1 cellular context compared by ENCODE assay signal in the genomic region with DNA sequence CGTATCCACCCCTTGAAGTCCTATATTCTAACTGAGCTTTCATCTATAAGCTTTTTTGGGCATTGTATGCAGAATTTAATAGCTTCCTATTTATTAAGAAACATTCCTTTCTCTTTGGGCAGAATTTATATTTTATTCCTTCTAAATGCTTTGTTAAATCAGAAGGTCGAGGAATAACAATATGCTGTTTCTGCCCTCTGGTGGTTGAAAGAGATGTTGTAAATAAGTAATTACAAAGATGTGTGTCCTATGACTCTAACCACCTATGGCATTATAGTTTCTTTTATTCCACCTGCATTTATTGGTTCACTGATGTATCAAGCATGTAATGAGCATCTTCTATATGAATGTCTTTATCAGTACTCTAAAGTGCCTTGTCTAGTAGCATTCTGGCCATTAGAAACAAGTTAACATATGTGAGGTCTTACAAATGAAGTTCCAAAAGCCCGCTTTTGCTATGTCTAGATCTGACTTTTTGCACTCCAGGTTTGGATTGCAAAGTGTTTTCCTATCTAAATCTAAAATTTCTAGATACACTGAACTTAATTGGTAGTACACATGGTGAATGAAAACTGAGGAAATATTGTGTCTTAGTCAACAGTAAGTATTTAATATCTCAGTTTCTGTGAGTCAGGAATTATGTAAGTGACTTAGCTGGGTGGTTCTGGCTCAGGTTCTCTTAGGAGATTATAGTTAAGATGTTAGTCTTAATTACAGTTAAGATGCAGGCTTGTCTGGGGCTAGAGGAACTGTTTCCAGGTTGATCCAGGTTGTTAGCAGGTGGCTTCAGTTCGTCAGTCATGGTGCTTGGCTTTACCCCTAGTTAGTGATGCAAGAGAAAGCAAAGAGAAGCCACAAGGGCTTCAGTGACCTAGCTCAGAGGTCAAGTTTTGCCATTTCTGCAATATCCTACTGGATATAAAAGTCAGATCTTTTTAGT.
A peak's percentile ranks its signal among the peaks of the same experiment; 100 is the strongest.
TF ChIP-seq lines count a peak whose summit lies in the region.

No MANE protein-coding gene starts in this region.

TF ChIP-seq in K562, 482 proteins besides CTCF, POLR2A, EP300 and RAD21 (continued from another document):
- TF ChIP-seq, protein P1, sequence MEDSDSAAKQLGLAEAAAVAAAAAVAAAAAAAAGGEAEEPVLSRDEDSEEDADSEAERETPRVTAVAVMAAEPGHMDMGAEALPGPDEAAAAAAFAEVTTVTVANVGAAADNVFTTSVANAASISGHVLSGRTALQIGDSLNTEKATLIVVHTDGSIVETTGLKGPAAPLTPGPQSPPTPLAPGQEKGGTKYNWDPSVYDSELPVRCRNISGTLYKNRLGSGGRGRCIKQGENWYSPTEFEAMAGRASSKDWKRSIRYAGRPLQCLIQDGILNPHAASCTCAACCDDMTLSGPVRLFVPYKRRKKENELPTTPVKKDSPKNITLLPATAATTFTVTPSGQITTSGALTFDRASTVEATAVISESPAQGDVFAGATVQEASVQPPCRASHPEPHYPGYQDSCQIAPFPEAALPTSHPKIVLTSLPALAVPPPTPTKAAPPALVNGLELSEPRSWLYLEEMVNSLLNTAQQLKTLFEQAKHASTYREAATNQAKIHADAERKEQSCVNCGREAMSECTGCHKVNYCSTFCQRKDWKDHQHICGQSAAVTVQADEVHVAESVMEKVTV (CRISPR knock-in tag; IDR thresholded peaks at IDR 0.05) = peak; percentile 37; the same call in 1 of the 2 replicates
- TF ChIP-seq CXXC5 (CRISPR knock-in tag; IDR thresholded peaks at IDR 0.05) (peak; percentile 38; the same call in 1 of the 2 replicates), ZNF589 (CRISPR knock-in tag; IDR thresholded peaks at IDR 0.05; ENCODE audit: low read depth) (0 out of 2 replicates have a peak, but pooled peaks have one; percentile 51), SMC3 (conservative IDR thresholded peaks at IDR 0.05; ENCODE audit: insufficient read depth, low read depth, low read length) (peak; percentile 45; the same call in 1 of the 2 replicates), ATF3 (IDR thresholded peaks at IDR 0.05) (peak; percentile 28; the same call in 1 of the 2 replicates), ATF3 (CRISPR knock-in tag; conservative IDR thresholded peaks at IDR 0.05) (no peak)
- TF ChIP-seq, protein P2, sequence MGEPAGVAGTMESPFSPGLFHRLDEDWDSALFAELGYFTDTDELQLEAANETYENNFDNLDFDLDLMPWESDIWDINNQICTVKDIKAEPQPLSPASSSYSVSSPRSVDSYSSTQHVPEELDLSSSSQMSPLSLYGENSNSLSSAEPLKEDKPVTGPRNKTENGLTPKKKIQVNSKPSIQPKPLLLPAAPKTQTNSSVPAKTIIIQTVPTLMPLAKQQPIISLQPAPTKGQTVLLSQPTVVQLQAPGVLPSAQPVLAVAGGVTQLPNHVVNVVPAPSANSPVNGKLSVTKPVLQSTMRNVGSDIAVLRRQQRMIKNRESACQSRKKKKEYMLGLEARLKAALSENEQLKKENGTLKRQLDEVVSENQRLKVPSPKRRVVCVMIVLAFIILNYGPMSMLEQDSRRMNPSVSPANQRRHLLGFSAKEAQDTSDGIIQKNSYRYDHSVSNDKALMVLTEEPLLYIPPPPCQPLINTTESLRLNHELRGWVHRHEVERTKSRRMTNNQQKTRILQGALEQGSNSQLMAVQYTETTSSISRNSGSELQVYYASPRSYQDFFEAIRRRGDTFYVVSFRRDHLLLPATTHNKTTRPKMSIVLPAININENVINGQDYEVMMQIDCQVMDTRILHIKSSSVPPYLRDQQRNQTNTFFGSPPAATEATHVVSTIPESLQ (CRISPR knock-in tag; IDR thresholded peaks at IDR 0.05) = no peak
- TF ChIP-seq, protein P3, sequence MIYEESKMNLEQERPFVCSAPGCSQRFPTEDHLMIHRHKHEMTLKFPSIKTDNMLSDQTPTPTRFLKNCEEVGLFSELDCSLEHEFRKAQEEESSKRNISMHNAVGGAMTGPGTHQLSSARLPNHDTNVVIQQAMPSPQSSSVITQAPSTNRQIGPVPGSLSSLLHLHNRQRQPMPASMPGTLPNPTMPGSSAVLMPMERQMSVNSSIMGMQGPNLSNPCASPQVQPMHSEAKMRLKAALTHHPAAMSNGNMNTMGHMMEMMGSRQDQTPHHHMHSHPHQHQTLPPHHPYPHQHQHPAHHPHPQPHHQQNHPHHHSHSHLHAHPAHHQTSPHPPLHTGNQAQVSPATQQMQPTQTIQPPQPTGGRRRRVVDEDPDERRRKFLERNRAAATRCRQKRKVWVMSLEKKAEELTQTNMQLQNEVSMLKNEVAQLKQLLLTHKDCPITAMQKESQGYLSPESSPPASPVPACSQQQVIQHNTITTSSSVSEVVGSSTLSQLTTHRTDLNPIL (CRISPR knock-in tag; IDR thresholded peaks at IDR 0.05) = no peak
